In the genomic region with DNA sequence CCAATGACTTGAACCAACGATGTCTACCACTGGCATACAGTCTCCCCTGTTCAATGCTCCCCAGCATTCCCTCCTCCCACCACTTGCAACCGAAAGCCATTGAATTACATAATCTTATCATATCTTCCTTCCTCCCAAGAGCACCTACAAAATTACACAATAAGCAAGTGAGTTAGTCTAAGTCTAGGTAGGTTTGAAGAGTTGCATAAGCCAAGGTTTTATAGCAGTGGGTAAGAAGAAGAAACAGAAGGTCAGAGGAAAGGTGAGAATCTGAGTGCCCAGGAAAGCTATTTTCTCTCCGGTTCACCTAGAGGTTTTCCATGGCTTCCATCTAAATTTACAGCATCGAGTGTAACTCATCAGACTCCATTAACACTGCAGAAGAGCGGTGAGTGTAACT, we compare ENCODE assay signal across 20 cellular contexts. TPM values are rescaled to one million over a fixed set of nuclear protein-coding genes. Genes with fewer than 3 reads are reported as not detected.
DNase-seq lines count a peak whose midpoint lies in the region; ATAC-seq and TF ChIP-seq lines count a peak whose summit lies in the region.
"Had no signal": no experiment of that assay in that cellular context is flagged by ENCODE, and none has a peak within 500 bp of the region (broad histone marks: within the 10 kb centered on the region; RNA-seq: fewer than 3 reads in every experiment).

No MANE protein-coding gene starts in this region.

- H3K4me1 ChIP-seq in CD8-positive, alpha-beta T cell (ENCODE audit: insufficient read depth, low read length) = no peaks in the 10 kb centered on the region
- no peaks in the 10 kb centered on the region for H3K4me1 ChIP-seq in osteoblast (ENCODE audit: insufficient read depth, low read length)
- H3K4me1 ChIP-seq: BLaER1 treated with 17β-estradiol and CSF1 and Interleukin-3, amounts not matched to agents 10 nM and 100 nM had no signal

- no peak overlapping the region for H3K27ac ChIP-seq in CD8-positive, alpha-beta T cell (ENCODE audit: low read depth, low read length)
- H3K27ac ChIP-seq in caudate nucleus (ENCODE audit: low read depth, low read length) (peak overlapping the region; percentile 65), substantia nigra (ENCODE audit: low read depth, low read length, poor library complexity, severe bottlenecking) (peak overlapping the region; percentile 76), osteoblast (ENCODE audit: low read depth, low read length) (no peak overlapping the region)
- H3K27ac ChIP-seq: BLaER1 treated with 17β-estradiol and CSF1 and Interleukin-3, amounts not matched to agents 10 nM and 100 nM had no signal

- no peaks in the 10 kb centered on the region for H3K79me2 ChIP-seq in osteoblast (ENCODE audit: insufficient read depth, low read length)

- peaks cover 12% of the 10 kb centered on the region for H3K36me3 ChIP-seq in CD8-positive, alpha-beta T cell (ENCODE audit: insufficient read depth, low read length)
- no peaks in the 10 kb centered on the region for H3K36me3 ChIP-seq in osteoblast (ENCODE audit: insufficient read depth, low read length)

- H3K27ac Mint-ChIP-seq in CD8-positive, alpha-beta T cell = peak overlapping the region; percentile 2
- H3K27ac Mint-ChIP-seq: B cell; CD8-positive, alpha-beta memory T cell; H9 had no signal

- H4K20me1 ChIP-seq in osteoblast (ENCODE audit: insufficient read depth, low read length) = no peaks in the 10 kb centered on the region
- H4K20me1 ChIP-seq: BLaER1 treated with 17β-estradiol and CSF1 and Interleukin-3, amounts not matched to agents 10 nM and 100 nM had no signal

- H3K4me2 ChIP-seq in osteoblast (ENCODE audit: insufficient read depth, low read length) = no peak overlapping the region
- H3K4me2 ChIP-seq: BLaER1 treated with 17β-estradiol and CSF1 and Interleukin-3, amounts not matched to agents 10 nM and 100 nM had no signal

- H3K4me3 Mint-ChIP-seq in CD8-positive, alpha-beta T cell = no peak overlapping the region
- H3K4me3 Mint-ChIP-seq: B cell; CD8-positive, alpha-beta memory T cell; H9 had no signal

- H3K9me3 Mint-ChIP-seq in CD8-positive, alpha-beta T cell = no peaks in the 10 kb centered on the region
- H3K9me3 Mint-ChIP-seq: CD8-positive, alpha-beta memory T cell; H9 had no signal

- intact Hi-C loops in CD8-positive, alpha-beta T cell (cut with DNase I, micrococcal nuclease) = no loop called here

- no peaks in the 10 kb centered on the region for H3K27me3 ChIP-seq in CD8-positive, alpha-beta T cell (ENCODE audit: insufficient read depth, low read length)
- H3K27me3 ChIP-seq in osteoblast (ENCODE audit: insufficient read depth, low read length) = no peaks in the 10 kb centered on the region
- H3K27me3 ChIP-seq: BLaER1 treated with 17β-estradiol and CSF1 and Interleukin-3, amounts not matched to agents 10 nM and 100 nM had no signal

- DNase-seq in CD8-positive, alpha-beta T cell = no peak
- DNase-seq in caudate nucleus (lab: John Stamatoyannopoulos, UW) = no peak
- peak; percentile 18 for DNase-seq in left kidney (ENCODE audit: low read depth, low spot score)
- DNase-seq in substantia nigra (lab: John Stamatoyannopoulos, UW) = no peak
- DNase-seq in AG08395 (ENCODE audit: low spot score) = no peak
- DNase-seq in activated CD4-positive, alpha-beta T cell treated with anti-CD3 and anti-CD28 coated beads for 48 hours = no peak
- DNase-seq in osteoblast (ENCODE audit: insufficient read length, low spot score, missing footprints) = no peak
- DNase-seq: 8988T; CD8-positive, alpha-beta memory T cell; COR-L47; DMS 273 treated with DMSO at 0.1 percent for 48 hours; DMS53; DND-41; EL; GOT3; H9 had no signal

- peaks cover 16% of the 10 kb centered on the region for H3K4me1 Mint-ChIP-seq in CD8-positive, alpha-beta T cell (ENCODE audit: low read depth)
- H3K4me1 Mint-ChIP-seq: H9 had no signal

- no peaks in the 10 kb centered on the region for H3K27me3 Mint-ChIP-seq in CD8-positive, alpha-beta T cell (ENCODE audit: low read depth)
- H3K27me3 Mint-ChIP-seq: B cell; CD8-positive, alpha-beta memory T cell had no signal

- POLR2A ChIA-PET in CD8-positive, alpha-beta T cell (lab: Charles Lee) = no interaction called here

- H2AFZ ChIP-seq in osteoblast (ENCODE audit: low read length) = no peak overlapping the region

- TF ChIP-seq CTCF in CD8-positive, alpha-beta T cell (IDR thresholded peaks at IDR 0.05) = no peak
- no peak for TF ChIP-seq CTCF in osteoblast (IDR thresholded peaks at IDR 0.05; ENCODE audit: extremely low read depth, low read depth, low read length)

- peaks cover 84% of the 10 kb centered on the region for H3K36me3 Mint-ChIP-seq in CD8-positive, alpha-beta T cell

- no peaks in the 10 kb centered on the region for H3K9me3 ChIP-seq in CD8-positive, alpha-beta T cell (ENCODE audit: low read length)
- no peaks in the 10 kb centered on the region for H3K9me3 ChIP-seq in osteoblast (ENCODE audit: low read depth, low read length)

- no peak for ATAC-seq in CD8-positive, alpha-beta T cell
- ATAC-seq in GM18870 (IDR thresholded peaks at IDR 0.05; ENCODE audit: unreplicated experiment) = no peak
- ATAC-seq: HepG2 had no signal

- H3K4me3 ChIP-seq in CD8-positive, alpha-beta T cell (ENCODE audit: low read depth, low read length) = no peak overlapping the region
- no peak overlapping the region for H3K4me3 ChIP-seq in osteoblast (ENCODE audit: insufficient read depth, low read length)
- H3K4me3 ChIP-seq: BLaER1 treated with 17β-estradiol and CSF1 and Interleukin-3, amounts not matched to agents 10 nM and 100 nM had no signal

- CTCF ChIA-PET in CD8-positive, alpha-beta T cell (lab: Charles Lee) = interaction anchor here (1.4 kb wide), 1 partner anchor 12 kb away, joined by 5 read pairs; no protein-coding TSS in a partner anchor

RNA-seq across cellular contexts. Expression of a gene that starts 40.3 kb away (rescaled TPM):
- 100 to 1,000 TPM; 130 to 134 TPM for total RNA-seq in CD8-positive, alpha-beta T cell
- total RNA-seq in osteoblast = 2.1 and 2.5 TPM in 2 replicates

Comparison
In these comparisons a context has a peak if more than half of its experiments do, and no peak if none do; other contexts are left out.
1. H3K27ac ChIP-seq: peak in caudate nucleus (single experiment) and substantia nigra (single experiment); none in CD8-positive, alpha-beta T cell (single experiment) and osteoblast (single experiment).
2. RNA of a gene that starts 40.3 kb away (total RNA-seq): 130 to 134 TPM in CD8-positive, alpha-beta T cell; 2.1 to 2.5 TPM in osteoblast; every median in the first group is over 10 times any median in the second.